In the genomic region with DNA sequence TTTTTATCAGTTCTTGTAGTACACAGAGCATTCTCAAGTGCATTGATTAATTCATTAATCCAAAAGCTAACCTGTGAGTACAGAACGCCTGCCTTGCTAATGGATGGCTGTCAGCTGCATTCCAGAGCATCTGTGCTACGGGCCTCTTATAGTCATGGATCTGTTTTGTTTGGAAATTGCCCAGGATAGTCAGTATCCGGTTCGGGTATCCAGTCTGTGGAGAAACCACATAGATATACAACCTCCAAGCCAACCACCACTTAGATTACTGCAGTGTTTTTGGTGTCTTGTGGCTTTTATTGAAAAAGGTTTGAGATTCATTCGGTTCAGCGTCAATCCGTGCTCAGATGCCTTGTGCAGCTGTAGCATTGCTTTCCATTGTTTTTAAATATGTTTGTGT, we compare ENCODE assay signal across 13 cellular contexts. TPM values are rescaled to one million over a fixed set of nuclear protein-coding genes. Genes with fewer than 3 reads are reported as not detected.
A peak's percentile ranks its signal among the peaks of the same experiment; 100 is the strongest.
DNase-seq lines count a peak whose midpoint lies in the region; ATAC-seq and TF ChIP-seq lines count a peak whose summit lies in the region.
"Had no signal": no experiment of that assay in that cellular context is flagged by ENCODE, and none has a peak within 500 bp of the region (broad histone marks: within the 10 kb centered on the region; RNA-seq: fewer than 3 reads in every experiment).

No MANE protein-coding gene starts in this region.

- peaks cover 12 to 25% of the 10 kb centered on the region in 2 donors for H3K36me3 Mint-ChIP-seq in activated T-cell treated with anti-CD3 and anti-CD28 coated beads, Interleukin-2, amount 50 U/mL, for 72 hours (ENCODE audit: insufficient read depth in 2 of 2)
- H3K36me3 Mint-ChIP-seq in activated T-cell treated with anti-CD3 and anti-CD28 coated beads, Interleukin-2, amount 50 U/mL, for 4 hours (ENCODE audit: insufficient read depth): peaks cover 29% of the 10 kb centered on the region

- H3K9me3 ChIP-seq in subcutaneous abdominal adipose tissue (ENCODE audit: control insufficient read depth in 5 of 5, low read length in 5 of 5): no peaks in the 10 kb centered on the region
- H3K9me3 ChIP-seq in tibial nerve: no peaks in the 10 kb centered on the region

- peak overlapping the region in 4 of 5 donors; percentile 20 to 45 (median 27) for H3K9ac ChIP-seq in subcutaneous abdominal adipose tissue (ENCODE audit: low read length in 5 of 5)
- H3K9ac ChIP-seq: neural progenitor cell had no signal

- H3K27me3 ChIP-seq in subcutaneous abdominal adipose tissue (ENCODE audit: control insufficient read depth in 5 of 5, insufficient read depth in 4 of 5, low read length in 5 of 5): no peaks in the 10 kb centered on the region
- no peaks in the 10 kb centered on the region for H3K27me3 ChIP-seq in tibial nerve
- H3K27me3 ChIP-seq: foreskin keratinocyte, neural progenitor cell had no signal

- no peaks in the 10 kb centered on the region for H3K27me3 Mint-ChIP-seq in activated T-cell treated with anti-CD3 and anti-CD28 coated beads, Interleukin-2, amount 50 U/mL, for 72 hours (ENCODE audit: low read depth)
- H3K27me3 Mint-ChIP-seq in activated T-cell treated with anti-CD3 and anti-CD28 coated beads, Interleukin-2, amount 50 U/mL, for 4 hours (ENCODE audit: low read depth): no peaks in the 10 kb centered on the region

- H3K4me3 Mint-ChIP-seq in activated T-cell treated with anti-CD3 and anti-CD28 coated beads, Interleukin-2, amount 50 U/mL, for 72 hours: no peak overlapping the region
- H3K4me3 Mint-ChIP-seq in activated T-cell treated with anti-CD3 and anti-CD28 coated beads, Interleukin-2, amount 50 U/mL, for 4 hours: no peak overlapping the region
- H3K4me3 Mint-ChIP-seq: neural progenitor cell had no signal

- H3K4me3 ChIP-seq in subcutaneous abdominal adipose tissue (ENCODE audit: low read depth in 1 of 5, low read length in 5 of 5): peak overlapping the region in 2 of 5 donors; percentile 2 to 8
- no peak overlapping the region for H3K4me3 ChIP-seq in tibial nerve
- H3K4me3 ChIP-seq: neural progenitor cell had no signal

- H3K27ac ChIP-seq in subcutaneous abdominal adipose tissue (ENCODE audit: low read depth, low read length) (peak overlapping the region; percentile 96), tibial nerve (peak overlapping the region in 2 of 4 donors; percentile 21 to 95)
- H3K27ac ChIP-seq: foreskin keratinocyte, neural progenitor cell had no signal

- H3K4me1 Mint-ChIP-seq in activated T-cell treated with anti-CD3 and anti-CD28 coated beads, Interleukin-2, amount 50 U/mL, for 72 hours (ENCODE audit: low read depth): peaks cover 30% of the 10 kb centered on the region
- peaks cover 23% of the 10 kb centered on the region for H3K4me1 Mint-ChIP-seq in activated T-cell treated with anti-CD3 and anti-CD28 coated beads, Interleukin-2, amount 50 U/mL, for 4 hours (ENCODE audit: low read depth)

- no peak for DNase-seq in activated T-cell treated with anti-CD3 and anti-CD28 coated beads, Interleukin-2, amount 50 U/mL, for 72 hours
- DNase-seq in activated T-cell treated with anti-CD3 and anti-CD28 coated beads, Interleukin-2, amount 50 U/mL, for 4 hours: no peak
- DNase-seq in astrocyte of the hippocampus (ENCODE audit: low read depth, low spot score): peak; percentile 57
- DNase-seq in iris pigment epithelial cell (ENCODE audit: low read depth): peak; percentile 81
- no peak for DNase-seq in tibial nerve (ENCODE audit: low spot score in 2 of 2)
- DNase-seq: activated naive CD4-positive, alpha-beta T cell; foreskin keratinocyte; kidney; stimulated activated CD4-positive, alpha-beta T cell treated with anti-CD3 and anti-CD28 coated beads, Interleukin-12 subunit alpha, Interleukin-12 subunit beta, amount 100 ng/mL, for 4 hours had no signal

- no peak for ATAC-seq in activated T-cell treated with anti-CD3 and anti-CD28 coated beads, Interleukin-2, amount 50 U/mL, for 72 hours (replicated peaks in 1 of 2)
- no peak for ATAC-seq in activated T-cell treated with anti-CD3 and anti-CD28 coated beads, Interleukin-2, amount 50 U/mL, for 4 hours
- no peak for ATAC-seq in GM21786 (IDR thresholded peaks at IDR 0.05; ENCODE audit: unreplicated experiment)
- no peak for ATAC-seq in HG02840 (IDR thresholded peaks at IDR 0.05; ENCODE audit: low FRiP score, unreplicated experiment)
- ATAC-seq: foreskin keratinocyte had no signal

- TF ChIP-seq POLR2A in tibial nerve (IDR thresholded peaks at IDR 0.05): no peak

- H3K4me1 ChIP-seq in subcutaneous abdominal adipose tissue (ENCODE audit: control insufficient read depth in 5 of 5, insufficient read depth in 5 of 5, low read length in 5 of 5) (peaks cover 0 to 57% (median 30%) of the 10 kb centered on the region in 5 donors), tibial nerve (peaks cover 3 to 47% (median 10%) of the 10 kb centered on the region in 4 donors)
- H3K4me1 ChIP-seq: foreskin keratinocyte, neural progenitor cell had no signal

- peaks cover 19 to 56% (median 48%) of the 10 kb centered on the region in 5 donors for H3K36me3 ChIP-seq in subcutaneous abdominal adipose tissue (ENCODE audit: control insufficient read depth in 5 of 5, insufficient read depth in 5 of 5, low read length in 5 of 5)
- H3K36me3 ChIP-seq in tibial nerve: peaks cover 2 to 56% (median 12%) of the 10 kb centered on the region in 3 donors
- H3K36me3 ChIP-seq: neural progenitor cell had no signal

- WGBS in tibial nerve, 2 donors: 72 to 74% methylated on average over 7 of the region's 7 CpGs

- no peak for TF ChIP-seq CTCF in tibial nerve (IDR thresholded peaks at IDR 0.05)

- TF ChIP-seq EP300 in tibial nerve (IDR thresholded peaks at IDR 0.05): no peak

- H3K9me3 Mint-ChIP-seq in activated T-cell treated with anti-CD3 and anti-CD28 coated beads, Interleukin-2, amount 50 U/mL, for 72 hours: no peaks in the 10 kb centered on the region
- H3K9me3 Mint-ChIP-seq in activated T-cell treated with anti-CD3 and anti-CD28 coated beads, Interleukin-2, amount 50 U/mL, for 4 hours: no peaks in the 10 kb centered on the region
- H3K9me3 Mint-ChIP-seq: neural progenitor cell had no signal

- peak overlapping the region; percentile 75 for H3K27ac Mint-ChIP-seq in activated T-cell treated with anti-CD3 and anti-CD28 coated beads, Interleukin-2, amount 50 U/mL, for 72 hours
- H3K27ac Mint-ChIP-seq: neural progenitor cell had no signal

RNA-seq across cellular contexts. Expression of gene LAP3, which starts 4.0 kb away (rescaled TPM):
- total RNA-seq in activated T-cell treated with anti-CD3 and anti-CD28 coated beads, Interleukin-2, amount 50 U/mL, for 72 hours: 10 to 100 TPM; 72.5 to 97.7 TPM
- total RNA-seq in activated T-cell treated with anti-CD3 and anti-CD28 coated beads, Interleukin-2, amount 50 U/mL, for 4 hours: 100 to 1,000 TPM; 101 to 106 (median 104) TPM
- total RNA-seq in tibial nerve: 100 to 1,000 TPM in 1 of 4 donors, 10 to 100 TPM in 3; 63.2 to 110 (median 73.3) TPM

RNA-seq across cellular contexts. Expression of gene MED28, which starts 33.5 kb away (rescaled TPM):
- 10 to 100 TPM; 38.6 to 44.5 TPM for total RNA-seq in activated T-cell treated with anti-CD3 and anti-CD28 coated beads, Interleukin-2, amount 50 U/mL, for 72 hours
- 10 to 100 TPM; 56.9 to 60.8 (median 60.2) TPM for total RNA-seq in activated T-cell treated with anti-CD3 and anti-CD28 coated beads, Interleukin-2, amount 50 U/mL, for 4 hours
- 10 to 100 TPM; 12.9 to 19.9 (median 16.2) TPM for total RNA-seq in tibial nerve

Comparison
In these comparisons a context has a peak if more than half of its experiments do, and no peak if none do; other contexts are left out.
1. DNase-seq: peak in astrocyte of the hippocampus (single experiment) and iris pigment epithelial cell (single experiment); none in activated T-cell treated with anti-CD3 and anti-CD28 coated beads, Interleukin-2, amount 50 U/mL, for 72 hours (0 of 2), activated T-cell treated with anti-CD3 and anti-CD28 coated beads, Interleukin-2, amount 50 U/mL, for 4 hours (single experiment) and tibial nerve (0 of 2).